ENCODE assay signal across 8 cellular contexts in genomic region chr10:51389415-51390342, GRCh38.
A peak's percentile ranks its signal among the peaks of the same experiment; 100 is the strongest.
DNase-seq lines count a peak whose midpoint lies in the region; ATAC-seq and TF ChIP-seq lines count a peak whose summit lies in the region.

No MANE protein-coding gene starts in this region.

- H3K4me3 Mint-ChIP-seq in brain: no peak overlapping the region

- peak; percentile 81 for TF ChIP-seq CTCF in SK-N-SH (IDR thresholded peaks at IDR 0.05)
- peak; percentile 61 to 79 for TF ChIP-seq CTCF in brain (conservative IDR thresholded peaks at IDR 0.05)

- CTCF ChIA-PET in SK-N-SH (lab: Yijun Ruan, JAX): interaction anchor here (0.6 to 3.9 kb wide), 43 partner anchors 8 to 1391 kb away, joined by 3 to 46 read pairs (median 4); partner anchors contain the start of gene PRKG1

- peak overlapping the region in 1 of 2 experiments; percentile 31; a peak in 1 of 4 replicates for H3K4me3 ChIP-seq in SK-N-SH (ENCODE audit: low read depth in 2 of 2, low read length in 1 of 2)

- H3K9me3 ChIP-seq in SK-N-SH: no peaks in the 10 kb centered on the region

- 43% methylated on average over 3 of the region's 3 CpGs for WGBS in SK-N-SH (ENCODE audit: low lambda C conversion rate)

- ATAC-seq in GM19467 (IDR thresholded peaks at IDR 0.05; ENCODE audit: unreplicated experiment): peak; percentile 91
- ATAC-seq in HG03520 (IDR thresholded peaks at IDR 0.05; ENCODE audit: unreplicated experiment): peak; percentile 94

- DNase-seq in GDM1 (lab: John Stamatoyannopoulos, UW) (peak; percentile 6), SK-N-SH (peak; percentile 69), kidney tubule cell (ENCODE audit: low spot score) (peak; percentile 87), DMS114 treated with DMSO at 0.1 percent for 48 hours (lab: John Stamatoyannopoulos, UW; ENCODE audit: unreplicated experiment) (no peak)
- DNase-seq in stimulated activated CD8-positive, alpha-beta memory T cell treated with anti-CD3 and anti-CD28 coated beads, Interleukin-7, amount 100 ng/mL, for 24 hours (ENCODE audit: low read depth): peak; percentile 2

- TF ChIP-seq RAD21 in SK-N-SH (IDR thresholded peaks at IDR 0.05; ENCODE audit: low read length): peak; percentile 87

- peaks cover 5% of the 10 kb centered on the region for H3K36me3 Mint-ChIP-seq in brain

- H3K9me3 Mint-ChIP-seq in brain: peaks cover 0 to 3% (median 0%) of the 10 kb centered on the region in 5 experiments

- H3K27ac ChIP-seq in SK-N-SH (ENCODE audit: low read depth in 2 of 2, low read length in 1 of 2): peak overlapping the region; percentile 54 to 82; a peak in 3 of 4 replicates

- H3F3A ChIP-seq in SK-N-SH (replicated peaks; ENCODE audit: insufficient read depth): peaks cover 20% of the 10 kb centered on the region

- H3K4me1 ChIP-seq in SK-N-SH (ENCODE audit: control insufficient read depth in 1 of 2, insufficient read depth in 2 of 2, low read depth in 1 of 2, low read length in 1 of 2): no peaks in the 10 kb centered on the region; a peak in 1 of 4 replicates

- H3K79me2 ChIP-seq in SK-N-SH (ENCODE audit: insufficient read depth): no peaks in the 10 kb centered on the region

- POLR2A ChIA-PET in SK-N-SH (lab: Yijun Ruan, JAX): no interaction called here

- no peak overlapping the region for H2AFZ ChIP-seq in SK-N-SH (ENCODE audit: low read depth)

- peaks cover 7% of the 10 kb centered on the region for H3K4me1 Mint-ChIP-seq in brain

- H3K9ac ChIP-seq in SK-N-SH: no peak overlapping the region

- no peaks in the 10 kb centered on the region for H3K36me3 ChIP-seq in SK-N-SH (replicated peaks in 1 of 2; ENCODE audit: control insufficient read depth in 1 of 2, insufficient read depth in 2 of 2, low read length in 1 of 2)

- H3K9me2 ChIP-seq in SK-N-SH: no peaks in the 10 kb centered on the region

- no peaks in the 10 kb centered on the region for H3K27me3 ChIP-seq in SK-N-SH (ENCODE audit: insufficient read depth)

- TF ChIP-seq EP300 in SK-N-SH (IDR thresholded peaks at IDR 0.05; ENCODE audit: borderline replicate concordance in 1 of 2, low read depth in 1 of 2, low read length in 1 of 2): peak; percentile 29 to 93; a peak in 3 of 4 replicates

- H3K27me3 Mint-ChIP-seq in brain: no peaks in the 10 kb centered on the region

- H3K27ac Mint-ChIP-seq in brain: peak overlapping the region in 3 of 5 experiments; percentile 37 to 63 (median 41)

- no peak overlapping the region for H3K4me2 ChIP-seq in SK-N-SH

- H4K20me1 ChIP-seq in SK-N-SH (ENCODE audit: insufficient read depth): no peaks in the 10 kb centered on the region

TF ChIP-seq in SK-N-SH, 30 proteins besides CTCF, POLR2A, EP300 and RAD21 (continues in another document):
- peak; percentile 95 for TF ChIP-seq TCF12 (IDR thresholded peaks at IDR 0.05)
- 0 out of 2 replicates have a peak, but pooled peaks have one; percentile 22 for TF ChIP-seq USF1 (IDR thresholded peaks at IDR 0.05; ENCODE audit: borderline replicate concordance, low read depth)
- TF ChIP-seq EZH2phosphoT487 (IDR thresholded peaks at IDR 0.05; ENCODE audit: borderline replicate concordance, low read depth): no peak
- TF ChIP-seq ELF1 (IDR thresholded peaks at IDR 0.05): 0 out of 2 replicates have a peak, but pooled peaks have one; percentile 12
- no peak for TF ChIP-seq NRF1 (IDR thresholded peaks at IDR 0.05; ENCODE audit: low read depth, low read length)
- TF ChIP-seq ZBTB33 (IDR thresholded peaks at IDR 0.05; ENCODE audit: borderline replicate concordance, low read depth): peak; percentile 53; the same call in 1 of the 2 replicates
- peak; percentile 55; the same call in 1 of the 2 replicates for TF ChIP-seq MAX (IDR thresholded peaks at IDR 0.05; ENCODE audit: low read depth)
- TF ChIP-seq RFX5 (IDR thresholded peaks at IDR 0.05; ENCODE audit: low read length): no peak
- no peak for TF ChIP-seq YY1 (IDR thresholded peaks at IDR 0.05; ENCODE audit: low read depth)
- TF ChIP-seq CHD2 (IDR thresholded peaks at IDR 0.05; ENCODE audit: low read length, partially characterized antibody): no peak
- no peak for TF ChIP-seq IRF3 (IDR thresholded peaks at IDR 0.05; ENCODE audit: low read depth, low read length)
- TF ChIP-seq FOSL2 (IDR thresholded peaks at IDR 0.05; ENCODE audit: borderline replicate concordance, low read depth): peak; percentile 70
- no peak for TF ChIP-seq GATA2 (CRISPR knock-in tag; IDR thresholded peaks at IDR 0.05)
- TF ChIP-seq RXRA (IDR thresholded peaks at IDR 0.05; ENCODE audit: borderline replicate concordance, low read depth): peak; percentile 65; the same call in 1 of the 2 replicates
- TF ChIP-seq REST (IDR thresholded peaks at IDR 0.05; ENCODE audit: low read depth, low read length): no peak
- no peak for TF ChIP-seq MXI1 (IDR thresholded peaks at IDR 0.05; ENCODE audit: low read depth, low read length)
- no peak for TF ChIP-seq SIN3A (IDR thresholded peaks at IDR 0.05; ENCODE audit: borderline replicate concordance, low read depth, low read length)
- TF ChIP-seq NFIC (IDR thresholded peaks at IDR 0.05; ENCODE audit: borderline replicate concordance): peak; percentile 96
- peak; percentile 75 for TF ChIP-seq PBX3 (IDR thresholded peaks at IDR 0.05)
- TF ChIP-seq SMC3 (IDR thresholded peaks at IDR 0.05; ENCODE audit: low read depth, low read length): peak; percentile 72
- TF ChIP-seq TEAD4 (IDR thresholded peaks at IDR 0.05; ENCODE audit: borderline replicate concordance, insufficient read depth): peak; percentile 95
